ENCODE assay signal across 17 cellular contexts in the genomic region with DNA sequence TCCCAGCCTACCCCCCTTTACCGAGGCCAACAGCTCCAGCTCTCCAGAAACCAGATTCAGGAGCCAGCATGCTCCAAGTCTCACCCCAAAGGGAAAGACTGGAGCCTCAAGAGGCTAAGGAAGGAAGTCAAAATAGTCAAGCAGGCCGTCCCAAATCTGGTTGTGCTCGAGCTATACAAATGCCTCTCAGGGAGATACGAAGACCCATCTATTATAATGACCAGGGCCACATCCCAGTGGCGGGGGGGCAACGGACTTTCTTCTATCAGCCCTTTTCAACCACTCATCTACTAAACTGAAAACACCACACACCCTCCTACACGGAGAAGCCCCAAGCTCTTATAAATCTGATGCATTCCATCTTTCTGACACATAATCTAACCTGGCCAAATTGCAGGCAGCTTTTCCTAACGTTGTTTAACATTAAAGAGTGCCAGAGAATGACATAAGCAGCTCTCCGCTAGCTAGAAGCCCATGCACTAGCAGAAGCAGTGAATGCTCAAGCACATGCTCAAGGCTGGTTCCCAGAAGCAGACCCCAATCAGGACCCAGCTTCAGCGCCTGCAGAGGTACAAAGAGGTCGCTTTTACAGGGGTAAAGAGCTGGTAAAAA.
DNase-seq lines count a peak whose midpoint lies in the region; ATAC-seq and TF ChIP-seq lines count a peak whose summit lies in the region.
"Had no signal": no experiment of that assay in that cellular context is flagged by ENCODE, and none has a peak within 500 bp of the region (broad histone marks: within the 10 kb centered on the region; RNA-seq: fewer than 3 reads in every experiment).

No MANE protein-coding gene starts in this region.

- H3K9me3 Mint-ChIP-seq in mesothelial cell of epicardium, result peaks cover 67% of the 10 kb centered on the region

- DNase-seq in left ventricle myocardium inferior, result no peak
- DNase-seq in cardiac septum (ENCODE audit: low spot score), result no peak
- peak; percentile 72 for DNase-seq in esophagus muscularis mucosa (ENCODE audit: extremely low spot score)
- no peak for DNase-seq in aorta
- no peak for DNase-seq in stimulated activated CD4-positive, alpha-beta T cell treated with anti-CD3 and anti-CD28 coated beads, Interleukin-2, amount 100 ng/mL, for 24 hours
- no peak for DNase-seq in AG08395 (ENCODE audit: low spot score)
- DNase-seq in mesothelial cell of epicardium (ENCODE audit: low spot score in 2 of 2, unreplicated experiment in 2 of 2), result no peak
- DNase-seq: BE2C; CD4-positive, CD25-positive, alpha-beta regulatory T cell; COR-L47; GM23248; HCEC 1CT; NCI-H1694 treated with DMSO at 0.1 percent for 48 hours; NK-92 treated with Interleukin-12 subunit alpha and Interleukin-12 subunit beta, amount 100 ng/mL, for 24 hours; Peyer's patch; SHP77 had no signal

- WGBS in esophagus muscularis mucosa, result 29% methylated on average over 11 of the region's 11 CpGs
- WGBS in aorta, 2 donors, result 9 to 11% methylated on average over 11 of the region's 11 CpGs

- no peak overlapping the region for H3K9ac ChIP-seq in rectal smooth muscle tissue (ENCODE audit: low read length)
- H3K9ac ChIP-seq: GM23248 had no signal

- H3K27ac Mint-ChIP-seq in mesothelial cell of epicardium, result no peak overlapping the region

- intact Hi-C loops in left ventricle myocardium inferior (cut with micrococcal nuclease) (no loop called here), cardiac septum (cut with DNase I) (no loop called here), esophagus muscularis mucosa (cut with DNase I) (no loop called here), aorta (cut with DNase I) (no loop called here)

- H3K27ac ChIP-seq in left ventricle myocardium inferior (replicated peaks) (peak overlapping the region; percentile 50), esophagus muscularis mucosa (replicated peaks in 1 of 4) (peak overlapping the region in 2 of 4 donors; percentile 34 to 62), rectal smooth muscle tissue (ENCODE audit: low read depth, low read length) (peak overlapping the region; percentile 45), aorta (ENCODE audit: low read depth in 1 of 2, low read length in 2 of 2) (peak overlapping the region; percentile 19 to 85)
- H3K27ac ChIP-seq: GM23248, Peyer's patch had no signal

- TF ChIP-seq EP300 in esophagus muscularis mucosa (IDR thresholded peaks at IDR 0.05), result no peak

- no peaks in the 10 kb centered on the region for H3K4me1 Mint-ChIP-seq in mesothelial cell of epicardium
- H3K4me1 Mint-ChIP-seq: CD4-positive, CD25-positive, alpha-beta regulatory T cell had no signal

- TF ChIP-seq CTCF in left ventricle myocardium inferior (IDR thresholded peaks at IDR 0.05; ENCODE audit: borderline replicate concordance) (no peak), esophagus muscularis mucosa (IDR thresholded peaks at IDR 0.05) (no peak), mesothelial cell of epicardium (IDR thresholded peaks at IDR 0.05; ENCODE audit: unreplicated experiment) (no peak)

- peak; percentile 66 for ATAC-seq in aorta (ENCODE audit: low FRiP score)

- no peak for TF ChIP-seq POLR2A in esophagus muscularis mucosa (IDR thresholded peaks at IDR 0.05; ENCODE audit: low read depth)

- H3K4me3 ChIP-seq in left ventricle myocardium inferior (peak overlapping the region; percentile 30), esophagus muscularis mucosa (peak overlapping the region in 2 of 4 donors; percentile 17 to 36), rectal smooth muscle tissue (ENCODE audit: low read length) (peak overlapping the region; percentile 22), aorta (ENCODE audit: low read length in 2 of 2) (peak overlapping the region in 1 of 2 donors; percentile 6)
- H3K4me3 ChIP-seq: GM23248, Peyer's patch had no signal

- H3K9me3 ChIP-seq in left ventricle myocardium inferior (replicated peaks), result no peaks in the 10 kb centered on the region
- H3K9me3 ChIP-seq in esophagus muscularis mucosa, result no peaks in the 10 kb centered on the region
- H3K9me3 ChIP-seq in aorta (ENCODE audit: control insufficient read depth, low read length), result no peaks in the 10 kb centered on the region
- H3K9me3 ChIP-seq: BE2C had no signal

- H3K36me3 Mint-ChIP-seq in mesothelial cell of epicardium, result no peaks in the 10 kb centered on the region
- H3K36me3 Mint-ChIP-seq: CD4-positive, CD25-positive, alpha-beta regulatory T cell had no signal

- no peaks in the 10 kb centered on the region for H3K4me1 ChIP-seq in left ventricle myocardium inferior
- peaks cover 0 to 12% (median 6%) of the 10 kb centered on the region in 4 donors for H3K4me1 ChIP-seq in esophagus muscularis mucosa
- peaks cover 3% of the 10 kb centered on the region for H3K4me1 ChIP-seq in rectal smooth muscle tissue (ENCODE audit: control insufficient read depth, insufficient read depth, low read length)
- H3K4me1 ChIP-seq in aorta (ENCODE audit: control insufficient read depth in 1 of 2, insufficient read depth in 2 of 2, low read length in 2 of 2), result peaks cover 2% of the 10 kb centered on the region in 2 donors
- H3K4me1 ChIP-seq: BE2C, Peyer's patch had no signal

- H3K4me3 Mint-ChIP-seq in mesothelial cell of epicardium, result no peak overlapping the region
- H3K4me3 Mint-ChIP-seq: CD4-positive, CD25-positive, alpha-beta regulatory T cell had no signal

- H3K27me3 ChIP-seq in left ventricle myocardium inferior (ENCODE audit: low read depth), result peaks cover 43% of the 10 kb centered on the region
- peaks cover 0 to 9% (median 0%) of the 10 kb centered on the region in 4 donors for H3K27me3 ChIP-seq in esophagus muscularis mucosa
- no peaks in the 10 kb centered on the region for H3K27me3 ChIP-seq in rectal smooth muscle tissue (ENCODE audit: control insufficient read depth, insufficient read depth, low read length)
- no peaks in the 10 kb centered on the region for H3K27me3 ChIP-seq in aorta (ENCODE audit: control insufficient read depth in 1 of 2, insufficient read depth in 2 of 2, low read length in 1 of 2)
- H3K27me3 ChIP-seq: BE2C, Peyer's patch had no signal

- H3K36me3 ChIP-seq in left ventricle myocardium inferior (no peaks in the 10 kb centered on the region), esophagus muscularis mucosa (no peaks in the 10 kb centered on the region), rectal smooth muscle tissue (ENCODE audit: control insufficient read depth, insufficient read depth, low read length) (no peaks in the 10 kb centered on the region), aorta (ENCODE audit: control insufficient read depth in 1 of 2, insufficient read depth in 2 of 2, low read length in 1 of 2) (no peaks in the 10 kb centered on the region)
- H3K36me3 ChIP-seq: BE2C, Peyer's patch had no signal

- no peaks in the 10 kb centered on the region for H3K27me3 Mint-ChIP-seq in mesothelial cell of epicardium (ENCODE audit: low read depth)
